In genomic region chrX:24149346-24150050, GRCh38 we compare ENCODE assay signal across 8 cellular contexts. TPM values are rescaled to one million over a fixed set of nuclear protein-coding genes. Genes with fewer than 3 reads are reported as not detected.
DNase-seq lines count a peak whose midpoint lies in the region; ATAC-seq, FAIRE-seq and TF ChIP-seq lines count a peak whose summit lies in the region.

TSS of gene ZFX (plus strand) at chrX:24149729. CDS start at chrX:24172743, 23,014 bp downstream.

- no peaks in the 10 kb centered on the region for H3K9me3 ChIP-seq in endothelial cell of umbilical vein (replicated peaks; ENCODE audit: control insufficient read depth, insufficient read depth, low read length)

- no TSS peak for BruUV-seq in endothelial cell of umbilical vein (replicated peaks; lab: Mats Ljungman, UMichigan)

- no peak for TF ChIP-seq CTCF in endothelial cell of umbilical vein (IDR thresholded peaks at IDR 0.05; ENCODE audit: extremely low read depth in 1 of 2, insufficient read depth in 1 of 2, low read depth in 1 of 2, low read length in 2 of 2)

- no peaks in the 10 kb centered on the region for H4K20me1 ChIP-seq in endothelial cell of umbilical vein (replicated peaks; ENCODE audit: control insufficient read depth, extremely low read depth, insufficient read depth, low read length)

- peak; percentile 34 for ATAC-seq in HG02623 (IDR thresholded peaks at IDR 0.05; ENCODE audit: unreplicated experiment)

- dilution Hi-C loops in endothelial cell of umbilical vein (cut with MboI; ENCODE audit: extremely low pct_ligation_motif_present, low sequenced_read_pairs): no loop called here

- CTCF ChIA-PET in endothelial cell of umbilical vein (lab: Charles Lee): no interaction called here

- H3K27me3 ChIP-seq in endothelial cell of umbilical vein (ENCODE audit: control insufficient read depth in 2 of 2, insufficient read depth in 2 of 2, low read length in 2 of 2): no peaks in the 10 kb centered on the region

- peak within 1 kb of the TSS; percentile 88 for H3K4me2 ChIP-seq in endothelial cell of umbilical vein (ENCODE audit: insufficient read depth, low read length)

- POLR2A ChIA-PET in endothelial cell of umbilical vein (lab: Charles Lee): no interaction called here

- DNase-seq in NCI-H146 (lab: John Stamatoyannopoulos, UW): peak; percentile 49
- no peak for DNase-seq in NCI-H146 treated with DMSO at 0.1 percent for 48 hours (lab: John Stamatoyannopoulos, UW; ENCODE audit: unreplicated experiment)
- peak; percentile 41 for DNase-seq in NCI-H460 (ENCODE audit: extremely low read depth, low read depth)
- DNase-seq in activated CD8-positive, alpha-beta memory T cell treated with anti-CD3 and anti-CD28 coated beads, Interleukin-2, amount 50 U/mL, for 4 hours: peak; percentile 78
- peak; percentile 23 for DNase-seq in endothelial cell of umbilical vein (ENCODE audit: low read depth, low spot score)
- DNase-seq in mucosa of gallbladder (ENCODE audit: low spot score): peak; percentile 69
- DNase-seq in stimulated activated CD8-positive, alpha-beta memory T cell treated with anti-CD3 and anti-CD28 coated beads, Interleukin-7, amount 100 ng/mL, for 1 hour (ENCODE audit: low read depth in 2 of 2): peak; percentile 25 to 56

- FAIRE-seq in endothelial cell of umbilical vein (lab: Jason Lieb, UNC): no peak

- peaks cover 42% of the 10 kb centered on the region for H3K79me2 ChIP-seq in endothelial cell of umbilical vein (ENCODE audit: control insufficient read depth, insufficient read depth, low read length)

- intact Hi-C loops in endothelial cell of umbilical vein (cut with micrococcal nuclease): loop anchor here (10.0 kb wide), 1 partner anchor 245 kb away; the partner anchor contains the start of genes APOO and CXorf58

- H3K4me3 ChIP-seq in endothelial cell of umbilical vein (replicated peaks in 1 of 3; ENCODE audit: insufficient read depth in 1 of 3, low read depth in 1 of 3, low read length in 3 of 3): peak within 1 kb of the TSS; percentile 68 to 90 (median 79)

- H3K9ac ChIP-seq in endothelial cell of umbilical vein (replicated peaks; ENCODE audit: extremely low read depth, insufficient read depth, low read length): peak within 1 kb of the TSS; percentile 87

- H3K36me3 ChIP-seq in endothelial cell of umbilical vein (ENCODE audit: control insufficient read depth in 2 of 2, extremely low read depth in 1 of 2, insufficient read depth in 2 of 2, low read length in 2 of 2): no peaks in the 10 kb centered on the region

- peak within 1 kb of the TSS; percentile 86 for H3K27ac ChIP-seq in endothelial cell of umbilical vein (ENCODE audit: insufficient read depth, low read depth, low read length)

- no peaks in the 10 kb centered on the region for H3K9me1 ChIP-seq in endothelial cell of umbilical vein (replicated peaks; ENCODE audit: control insufficient read depth, extremely low read depth, insufficient read depth, low read length)

- H3K4me1 ChIP-seq in endothelial cell of umbilical vein (ENCODE audit: control insufficient read depth, extremely low read depth, insufficient read depth, low read length): peaks cover 53% of the 10 kb centered on the region

- peak; percentile 8 for TF ChIP-seq POLR2A in endothelial cell of umbilical vein (IDR thresholded peaks at IDR 0.05; ENCODE audit: low read depth, low read length)

- peak within 1 kb of the TSS; percentile 41 for H2AFZ ChIP-seq in endothelial cell of umbilical vein (ENCODE audit: low read depth, low read length)

TF ChIP-seq in endothelial cell of umbilical vein, 7 proteins besides CTCF, POLR2A, EP300 and RAD21:
- TF ChIP-seq JUN (IDR thresholded peaks at IDR 0.05; ENCODE audit: borderline replicate concordance, insufficient read depth, insufficient read length, low read depth): no peak
- no peak for TF ChIP-seq MAX (IDR thresholded peaks at IDR 0.05; ENCODE audit: insufficient read depth, insufficient read length)
- TF ChIP-seq MYC (IDR thresholded peaks at IDR 0.05; ENCODE audit: low read depth, low read length): no peak
- no peak for TF ChIP-seq FOS (IDR thresholded peaks at IDR 0.05; ENCODE audit: borderline replicate concordance, insufficient read depth, low read length)
- TF ChIP-seq GATA2 (IDR thresholded peaks at IDR 0.05; ENCODE audit: insufficient read depth, insufficient read length, low read depth, low read length): no peak
- TF ChIP-seq POLR2AphosphoS5 (IDR thresholded peaks at IDR 0.05; ENCODE audit: insufficient read depth, low read depth, low read length): no peak
- TF ChIP-seq EZH2 (IDR thresholded peaks at IDR 0.05; ENCODE audit: borderline replicate concordance, low read depth, low read length, severe bottlenecking): no peak

RNA-seq across cellular contexts. Expression of gene ZFX, which starts in this region (rescaled TPM):
- 33.7 and 34.7 TPM in 2 replicates for total RNA-seq in NCI-H460 (2014; rRNA removed; shearing (Covaris generic))
- polyA plus RNA-seq in NCI-H460 (2014; cell fraction: nucleus; rRNA removed): 27.8 and 28.3 TPM in 2 replicates
- total RNA-seq in endothelial cell of umbilical vein: 32.1 and 34.1 TPM in 2 replicates
- polyA plus RNA-seq in endothelial cell of umbilical vein: 6.0 and 11.4 TPM in 2 replicates
- polyA plus RNA-seq in endothelial cell of umbilical vein (2011; cell fraction: cytosol; rRNA removed): 9.0 and 9.6 TPM in 2 replicates
- polyA plus RNA-seq in endothelial cell of umbilical vein (2011; cell fraction: nucleus; rRNA removed): 28.2 and 30.6 TPM in 2 replicates
- 14.8 TPM in 2 replicates for polyA plus RNA-seq in endothelial cell of umbilical vein (2012)
- 53.9 and 59.0 TPM in 2 replicates for polyA minus RNA-seq in endothelial cell of umbilical vein
- polyA minus RNA-seq in endothelial cell of umbilical vein (2011; cell fraction: cytosol; rRNA and poly(A)+ RNA removed): 63.0 TPM
- polyA minus RNA-seq in endothelial cell of umbilical vein (2011; cell fraction: nucleus; rRNA and poly(A)+ RNA removed): 60.4 and 61.5 TPM in 2 replicates
- 66.4 TPM for total RNA-seq in mucosa of gallbladder
